Comparison of ENCODE assay signal across 13 cellular contexts in the genomic region with DNA sequence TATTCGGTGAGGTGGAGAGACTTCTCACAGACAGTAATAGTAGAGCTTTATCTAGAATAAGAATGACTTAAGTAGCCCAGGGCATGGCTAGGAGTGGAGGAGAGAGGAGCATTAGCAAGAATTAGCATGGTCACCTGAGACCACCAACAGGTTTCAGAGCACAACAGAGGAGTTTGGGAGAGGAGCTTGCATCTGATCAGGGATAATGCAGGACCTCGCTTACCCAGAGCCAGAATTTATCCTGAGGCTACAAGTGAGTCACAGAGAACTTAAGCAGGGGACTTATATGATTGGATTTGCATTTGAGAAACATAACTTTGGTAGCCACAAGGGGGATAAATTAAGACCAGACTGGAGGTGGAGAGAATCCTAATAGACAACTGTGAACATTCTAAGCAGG.
A peak's percentile ranks its signal among the peaks of the same experiment; 100 is the strongest.
DNase-seq lines count a peak whose midpoint lies in the region; ATAC-seq and TF ChIP-seq lines count a peak whose summit lies in the region.
"Had no signal": no experiment of that assay in that cellular context is flagged by ENCODE, and none has a peak within 500 bp of the region (broad histone marks: within the 10 kb centered on the region; RNA-seq: fewer than 3 reads in every experiment).

No MANE protein-coding gene starts in this region.

- H3K36me3 Mint-ChIP-seq in chondrocyte (ENCODE audit: low read depth): no peaks in the 10 kb centered on the region

- no peaks in the 10 kb centered on the region for H3K9me3 ChIP-seq in AG04450 (ENCODE audit: control insufficient read depth, insufficient read depth, low read length)
- H3K9me3 ChIP-seq in HUES6 (ENCODE audit: control insufficient read depth, insufficient read depth, low read depth, low read length): peaks cover under 1% of the 10 kb centered on the region
- no peaks in the 10 kb centered on the region for H3K9me3 ChIP-seq in right cardiac atrium (ENCODE audit: control insufficient read depth, low read length)
- H3K9me3 ChIP-seq: lower lobe of right lung had no signal

- CTCF ChIA-PET in AG04450 (lab: Charles Lee): interaction anchor here (1.1 to 2.2 kb wide), 2 partner anchors 13 to 15 kb away, joined by 3 to 5 read pairs; no protein-coding TSS in a partner anchor

- TF ChIP-seq CTCF in AG04450 (IDR thresholded peaks at IDR 0.05; ENCODE audit: low read depth, low read length) (peak; percentile 20), chondrocyte (IDR thresholded peaks at IDR 0.05) (peak; percentile 50)

- H3K4me3 Mint-ChIP-seq in chondrocyte (ENCODE audit: unreplicated experiment): no peak overlapping the region

- H3K4me1 ChIP-seq in HUES6 (ENCODE audit: control insufficient read depth, insufficient read depth, low read length) (peaks cover 48% of the 10 kb centered on the region), right cardiac atrium (ENCODE audit: control insufficient read depth, insufficient read depth, low read length) (no peaks in the 10 kb centered on the region)
- H3K4me1 ChIP-seq: lower lobe of right lung had no signal

- no peaks in the 10 kb centered on the region for H3K9me3 Mint-ChIP-seq in chondrocyte (ENCODE audit: low read depth)

- ATAC-seq in right cardiac atrium (peak; percentile 16 to 49), HG03571 (IDR thresholded peaks at IDR 0.05; ENCODE audit: unreplicated experiment) (no peak)
- ATAC-seq: lower lobe of right lung had no signal

- DNase-seq in AG04450 (ENCODE audit: low read depth, low spot score) (no peak), chondrocyte (ENCODE audit: low spot score) (no peak), right cardiac atrium (no peak), nucleus accumbens (lab: John Stamatoyannopoulos, UW) (no peak), D341Med (ENCODE audit: low spot score) (no peak), DMS153 treated with DMSO at 0.1 percent for 48 hours (lab: John Stamatoyannopoulos, UW; ENCODE audit: unreplicated experiment) (no peak)
- DNase-seq: ACHN; GDM1; lower lobe of right lung; posterior cingulate gyrus; stimulated activated CD4-positive, alpha-beta T cell treated with anti-CD3 and anti-CD28 coated beads, Interleukin-4, amount 100 ng/mL, for 4 hours had no signal

- POLR2A ChIA-PET in AG04450 (lab: Yijun Ruan, JAX): no interaction called here

- peaks cover 9% of the 10 kb centered on the region for H3K4me1 Mint-ChIP-seq in chondrocyte (ENCODE audit: low read depth)

- WGBS in right cardiac atrium: 60% methylated on average over 2 of the region's 2 CpGs

- H3K4me3 ChIP-seq in AG04450 (ENCODE audit: low read depth, low read length) (no peak overlapping the region), HUES6 (ENCODE audit: low read depth, low read length) (peak overlapping the region; percentile 28; the same call in 1 of the 2 replicates), right cardiac atrium (ENCODE audit: low read length) (no peak overlapping the region)
- H3K4me3 ChIP-seq: lower lobe of right lung had no signal

- no peak overlapping the region for H3K27ac Mint-ChIP-seq in chondrocyte (ENCODE audit: unreplicated experiment)

- H3K27me3 Mint-ChIP-seq in chondrocyte (ENCODE audit: low read depth): peaks cover 9% of the 10 kb centered on the region

- no peaks in the 10 kb centered on the region for H3K36me3 ChIP-seq in HUES6 (ENCODE audit: control insufficient read depth, insufficient read depth, low read length)
- H3K36me3 ChIP-seq: lower lobe of right lung had no signal

- H3K9ac ChIP-seq in HUES6 (ENCODE audit: low read length): no peak overlapping the region

- intact Hi-C loops in right cardiac atrium (cut with DNase I): no loop called here

- H3K27me3 ChIP-seq in AG04450 (ENCODE audit: control insufficient read depth, insufficient read depth, low read length): peaks cover 8% of the 10 kb centered on the region
- H3K27me3 ChIP-seq in HUES6 (ENCODE audit: control insufficient read depth, insufficient read depth, low read length): no peaks in the 10 kb centered on the region; the same call in 1 of the 2 replicates
- H3K27me3 ChIP-seq in right cardiac atrium (ENCODE audit: control insufficient read depth, insufficient read depth): no peaks in the 10 kb centered on the region

- H3K27ac ChIP-seq in AG04450 (ENCODE audit: low read depth, low read length): no peak overlapping the region
- H3K27ac ChIP-seq in HUES6 (ENCODE audit: low read depth, low read length): no peak overlapping the region; the same call in 1 of the 2 replicates
- H3K27ac ChIP-seq in right cardiac atrium (ENCODE audit: low read length): no peak overlapping the region
- H3K27ac ChIP-seq: lower lobe of right lung had no signal
